In the genomic region with DNA sequence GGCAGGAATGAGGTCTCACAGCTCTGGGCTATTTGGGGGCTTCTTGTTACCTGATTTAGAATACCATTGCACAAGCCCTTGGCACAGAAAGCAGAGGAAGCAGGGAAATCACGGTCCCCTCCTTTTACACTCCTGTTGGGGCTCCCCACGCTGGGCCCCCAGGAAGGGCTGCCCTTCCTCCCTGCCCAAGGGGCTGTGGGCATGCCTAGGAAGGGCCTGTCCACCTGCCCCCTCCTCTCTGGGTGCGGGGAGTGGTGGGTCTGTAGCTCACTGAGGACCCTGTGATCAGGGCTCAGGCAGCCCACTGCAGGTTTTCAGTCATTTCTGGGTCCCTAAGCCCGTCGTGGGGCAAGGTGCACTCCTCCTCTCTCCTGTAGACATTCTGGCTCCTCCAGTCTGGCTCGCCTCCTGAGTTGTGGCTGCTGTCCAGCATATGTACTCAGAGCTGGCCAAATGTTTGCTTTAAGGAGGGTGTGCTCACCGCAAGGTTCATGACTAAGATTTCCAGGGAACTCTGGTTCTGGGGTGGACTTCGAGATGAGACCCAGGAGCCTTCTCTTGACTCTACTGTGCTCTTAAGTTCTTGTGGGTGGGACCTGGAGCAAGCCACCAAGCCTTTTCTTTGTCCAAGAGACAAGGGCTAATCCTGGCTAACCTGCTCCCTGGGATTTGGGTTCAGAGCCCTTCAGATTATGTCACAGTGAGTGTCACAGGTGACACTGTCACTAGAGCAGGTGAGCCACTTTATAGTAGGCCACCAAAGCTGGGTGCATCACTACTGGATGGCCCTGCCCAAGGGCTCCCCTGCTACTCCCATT, we compare ENCODE assay signal across 9 cellular contexts. TPM values are rescaled to one million over a fixed set of nuclear protein-coding genes. Genes with fewer than 3 reads are reported as not detected.
DNase-seq lines count a peak whose midpoint lies in the region; ATAC-seq and TF ChIP-seq lines count a peak whose summit lies in the region.
"Had no signal": no experiment of that assay in that cellular context is flagged by ENCODE, and none has a peak within 500 bp of the region (broad histone marks: within the 10 kb centered on the region; RNA-seq: fewer than 3 reads in every experiment).

No MANE protein-coding gene starts in this region.

- no peak for TF ChIP-seq CTCF in mammary epithelial cell (conservative IDR thresholded peaks at IDR 0.05 in 1 of 2, IDR thresholded peaks at IDR 0.05 in 1 of 2; ENCODE audit: extremely low read depth in 1 of 2, insufficient read depth in 1 of 2, low read depth in 1 of 2, low read length in 2 of 2)
- no peak for TF ChIP-seq CTCF in lower leg skin (IDR thresholded peaks at IDR 0.05)

- no peaks in the 10 kb centered on the region for H3K9me3 ChIP-seq in mammary epithelial cell (replicated peaks; ENCODE audit: insufficient read depth, low read length)

- peaks cover 17% of the 10 kb centered on the region for H3K36me3 ChIP-seq in mammary epithelial cell (ENCODE audit: insufficient read depth, low read length)

- H3K9me3 Mint-ChIP-seq in activated naive CD4-positive, alpha-beta T cell treated with anti-CD3 and anti-CD28 coated beads, Interleukin-2, amount 50 U/mL, for 24 hours, result no peaks in the 10 kb centered on the region
- H3K9me3 Mint-ChIP-seq: activated B cell treated with CpG ODN at 0.5 μM for 24 hours had no signal

- no peaks in the 10 kb centered on the region for H3K27me3 ChIP-seq in mammary epithelial cell (ENCODE audit: insufficient read depth, low read length)

- H3K36me3 Mint-ChIP-seq in activated naive CD4-positive, alpha-beta T cell treated with anti-CD3 and anti-CD28 coated beads, Interleukin-2, amount 50 U/mL, for 24 hours, result peaks cover 2% of the 10 kb centered on the region

- H3K9ac ChIP-seq in mammary epithelial cell (ENCODE audit: insufficient read depth, low read length), result no peak overlapping the region

- intact Hi-C loops in mammary epithelial cell (cut with micrococcal nuclease), result loop anchor here (1.0 kb wide), 2 partner anchors 23 to 41 kb away; no protein-coding TSS in a partner anchor
- intact Hi-C loops in lower leg skin (cut with DNase I; ENCODE audit: low total_unique reads), result no loop called here

- no peak overlapping the region for H3K4me3 Mint-ChIP-seq in activated naive CD4-positive, alpha-beta T cell treated with anti-CD3 and anti-CD28 coated beads, Interleukin-2, amount 50 U/mL, for 24 hours
- H3K4me3 Mint-ChIP-seq: activated B cell treated with CpG ODN at 0.5 μM for 24 hours had no signal

- no peak for ATAC-seq in HG02588 (IDR thresholded peaks at IDR 0.05; ENCODE audit: unreplicated experiment)

- no peak for DNase-seq in activated naive CD4-positive, alpha-beta T cell treated with anti-CD3 and anti-CD28 coated beads, Interleukin-2, amount 50 U/mL, for 16 hours
- DNase-seq in mammary epithelial cell (peak; percentile 88), lower leg skin (ENCODE audit: low spot score in 2 of 2) (peak; percentile 84 to 91), NCI-H2227 treated with DMSO at 0.1 percent for 48 hours (lab: John Stamatoyannopoulos, UW) (no peak), NCI-H748 (lab: John Stamatoyannopoulos, UW; ENCODE audit: unreplicated experiment) (no peak), hippocampal formation (lab: John Stamatoyannopoulos, UW) (no peak)
- DNase-seq: activated B cell treated with CpG ODN at 0.5 μM for 24 hours had no signal

- dilution Hi-C loops in mammary epithelial cell (cut with HindIII; ENCODE audit: low sequenced_read_pairs), result no loop called here

- no TSS peak for BruUV-seq in mammary epithelial cell (replicated peaks; lab: Mats Ljungman, UMichigan)

- H3K27ac ChIP-seq in mammary epithelial cell (ENCODE audit: insufficient read depth, low read depth, low read length), result peak overlapping the region; percentile 10

- H3K79me2 ChIP-seq in mammary epithelial cell (ENCODE audit: insufficient read depth, low read length), result peaks cover 80% of the 10 kb centered on the region

- in situ Hi-C loops in mammary epithelial cell (cut with MboI; ENCODE audit: low sequenced_read_pairs in 2 of 2), result no loop called here

- peak overlapping the region; percentile 90 for H3K27ac Mint-ChIP-seq in activated naive CD4-positive, alpha-beta T cell treated with anti-CD3 and anti-CD28 coated beads, Interleukin-2, amount 50 U/mL, for 24 hours
- H3K27ac Mint-ChIP-seq: activated B cell treated with CpG ODN at 0.5 μM for 24 hours had no signal

- H3K4me1 Mint-ChIP-seq in activated naive CD4-positive, alpha-beta T cell treated with anti-CD3 and anti-CD28 coated beads, Interleukin-2, amount 50 U/mL, for 24 hours, result peaks cover 65% of the 10 kb centered on the region

- H2AFZ ChIP-seq in mammary epithelial cell (ENCODE audit: low read depth, low read length), result no peak overlapping the region

- WGBS in mammary epithelial cell (ENCODE audit: low coverage, missing lambda C conversion rate), result 23% methylated on average over 5 of the region's 8 CpGs
- WGBS in lower leg skin, 2 donors, result 39 to 52% methylated on average over 7 to 8 of the region's 8 CpGs

- peaks cover 43% of the 10 kb centered on the region for H3K4me1 ChIP-seq in mammary epithelial cell (ENCODE audit: insufficient read depth, low read length)

- H3K4me2 ChIP-seq in mammary epithelial cell (ENCODE audit: insufficient read depth, low read depth, low read length), result peak overlapping the region; percentile 54

- TF ChIP-seq POLR2A in lower leg skin (IDR thresholded peaks at IDR 0.05), result no peak

- no peak overlapping the region for H3K4me3 ChIP-seq in mammary epithelial cell (replicated peaks in 1 of 3; ENCODE audit: insufficient read depth in 1 of 3, low read depth in 2 of 3, low read length in 3 of 3)
- no peak overlapping the region for H3K4me3 ChIP-seq in lower leg skin (ENCODE audit: low read depth, poor library complexity, severe bottlenecking)

- H3K27me3 Mint-ChIP-seq in activated naive CD4-positive, alpha-beta T cell treated with anti-CD3 and anti-CD28 coated beads, Interleukin-2, amount 50 U/mL, for 24 hours, result no peaks in the 10 kb centered on the region
- H3K27me3 Mint-ChIP-seq: activated B cell treated with CpG ODN at 0.5 μM for 24 hours had no signal

- CTCF ChIA-PET in mammary epithelial cell (lab: Charles Lee; ENCODE audit: low non-redundant PET), result no interaction called here

- no peaks in the 10 kb centered on the region for H4K20me1 ChIP-seq in mammary epithelial cell (ENCODE audit: insufficient read depth, low read length)

RNA-seq across cellular contexts. Expression of a gene that starts 56.0 kb away (rescaled TPM):
- not detected for total RNA-seq in mammary epithelial cell
- 0.08 TPM for polyA plus RNA-seq in mammary epithelial cell
- not detected for polyA minus RNA-seq in mammary epithelial cell
- 1 to 10 TPM in 2 of 4 donors, under 1 TPM in 1, not detected in 1; 0.29 to 1.8 (median 1.7) TPM for total RNA-seq in lower leg skin
- total RNA-seq: activated B cell treated with CpG ODN at 0.5 μM for 24 hours had no signal

Comparison
In these comparisons a context has a peak if more than half of its experiments do, and no peak if none do; other contexts are left out.
1. DNase-seq: peak in mammary epithelial cell (single experiment) and lower leg skin (2 of 2); none in activated naive CD4-positive, alpha-beta T cell treated with anti-CD3 and anti-CD28 coated beads, Interleukin-2, amount 50 U/mL, for 16 hours (single experiment), NCI-H2227 treated with DMSO at 0.1 percent for 48 hours (single experiment), NCI-H748 (single experiment) and hippocampal formation (0 of 2).